14 cellular contexts compared by ENCODE assay signal in genomic region chr14:103199141-103199540, GRCh38.
DNase-seq lines count a peak whose midpoint lies in the region; ATAC-seq and TF ChIP-seq lines count a peak whose summit lies in the region.
"Had no signal": no experiment of that assay in that cellular context is flagged by ENCODE, and none has a peak within 500 bp of the region (broad histone marks: within the 10 kb centered on the region; RNA-seq: fewer than 3 reads in every experiment).

No MANE protein-coding gene starts in this region.

- peak; percentile 56 for ATAC-seq in mucosa of descending colon
- ATAC-seq: stimulated activated naive B cell treated with anti-CD40 and anti-IgM and Interleukin-4, amounts not matched to agents 10 μg/mL and 1 μg/mL and 100 μg/mL, for 72 hours had no signal

- H3K27me3 ChIP-seq in transverse colon, result peaks cover 6% of the 10 kb centered on the region
- H3K27me3 ChIP-seq: ovary had no signal

- H3K9me3 ChIP-seq in mucosa of descending colon, result peaks cover 11% of the 10 kb centered on the region
- H3K9me3 ChIP-seq in transverse colon, result peaks cover 0 to 2% of the 10 kb centered on the region in 2 donors
- H3K9me3 ChIP-seq: ovary had no signal

- intact Hi-C loops in mucosa of descending colon (cut with DNase I, micrococcal nuclease) (no loop called here), transverse colon (cut with DNase I; ENCODE audit: low total_unique reads) (no loop called here)

- 69 to 73% methylated on average over 3 to 6 of the region's 6 CpGs for WGBS in transverse colon (ENCODE audit: low coverage in 1 of 2), 2 donors

- H3K4me1 ChIP-seq in mucosa of descending colon (ENCODE audit: low read depth) (no peaks in the 10 kb centered on the region), transverse colon (peaks cover 0 to 6% (median 0%) of the 10 kb centered on the region in 4 donors)

- peak overlapping the region; percentile 67 to 78 (median 69) for H3K27ac ChIP-seq in transverse colon

- H3K36me3 ChIP-seq in mucosa of descending colon (ENCODE audit: low read depth) (no peaks in the 10 kb centered on the region), transverse colon (no peaks in the 10 kb centered on the region)
- H3K36me3 ChIP-seq: ovary had no signal

- no peak for TF ChIP-seq POLR2A in transverse colon (IDR thresholded peaks at IDR 0.05)

- H3K4me3 ChIP-seq in fibroblast of pulmonary artery (replicated peaks; ENCODE audit: low read depth, low read length) (no peak overlapping the region), mucosa of descending colon (no peak overlapping the region), transverse colon (no peak overlapping the region)
- H3K4me3 ChIP-seq: ovary had no signal

- TF ChIP-seq CTCF in fibroblast of pulmonary artery (IDR thresholded peaks at IDR 0.05; ENCODE audit: low read length, missing control alignments) (no peak), mucosa of descending colon (IDR thresholded peaks at IDR 0.05) (no peak), transverse colon (IDR thresholded peaks at IDR 0.05) (no peak)

- DNase-seq in NCI-H226 (peak; percentile 92), fibroblast of pulmonary artery (ENCODE audit: low read depth) (peak; percentile 62), mucosa of descending colon (no peak), transverse colon (no peak), SHP77 (lab: John Stamatoyannopoulos, UW) (no peak), ecto neural progenitor cell (ENCODE audit: low spot score) (no peak), NCI-H1930 (lab: John Stamatoyannopoulos, UW) (no peak)
- no peak for DNase-seq in activated T-cell treated with anti-CD3 and anti-CD28 coated beads, Interleukin-2, amount 50 U/mL, for 1 hour
- DNase-seq: activated CD4-positive, alpha-beta memory T cell treated with anti-CD3 and anti-CD28 coated beads for 36 hours; activated naive CD4-positive, alpha-beta T cell treated with anti-CD3 and anti-CD28 coated beads, Interleukin-2, amount 10 ng/mL, durations not matched to agents 7 days and 5 days; CD4-positive, alpha-beta memory T cell; stimulated activated CD4-positive, alpha-beta T cell treated with anti-CD3 and anti-CD28 coated beads, Interleukin-4, amount 100 ng/mL, for 1 hour; stimulated activated naive B cell treated with anti-CD40 and anti-IgM and Interleukin-4, amounts not matched to agents 10 μg/mL and 1 μg/mL and 100 μg/mL, for 72 hours had no signal

- in situ Hi-C loops in transverse colon (cut with MboI; ENCODE audit: low pct_ligation_motif_present in 1 of 4, low pct_unique_long_range_greater_than_20kb in 1 of 4, low sequenced_read_pairs in 3 of 4), result loop anchor here in 1 of 4 donors (25.0 kb wide), 1 partner anchor 88 kb away; no protein-coding TSS in a partner anchor

- TF ChIP-seq EP300 in transverse colon (IDR thresholded peaks at IDR 0.05; ENCODE audit: low read depth), result no peak

Comparison
In these comparisons a context has a peak if more than half of its experiments do, and no peak if none do; other contexts are left out.
1. DNase-seq: peak in NCI-H226 (single experiment) and fibroblast of pulmonary artery (single experiment); none in mucosa of descending colon (0 of 3), transverse colon (single experiment), SHP77 (0 of 2), activated T-cell treated with anti-CD3 and anti-CD28 coated beads, Interleukin-2, amount 50 U/mL, for 1 hour (single experiment), ecto neural progenitor cell (single experiment) and NCI-H1930 (0 of 2).